In genomic region chr3:159616234-159616825, GRCh38 we compare ENCODE assay signal across 9 cellular contexts.
DNase-seq lines count a peak whose midpoint lies in the region; ATAC-seq and TF ChIP-seq lines count a peak whose summit lies in the region.
"Had no signal": no experiment of that assay in that cellular context is flagged by ENCODE, and none has a peak within 500 bp of the region (broad histone marks: within the 10 kb centered on the region; RNA-seq: fewer than 3 reads in every experiment).

No MANE protein-coding gene starts in this region.

- H3K4me2 ChIP-seq in neural progenitor cell: no peak overlapping the region

- H3K4me3 ChIP-seq in neural progenitor cell: no peak overlapping the region

- peaks cover 3% of the 10 kb centered on the region for H3K9me3 Mint-ChIP-seq in neural progenitor cell

- ATAC-seq in esophagus mucosa (peak; percentile 31), HG02678 (IDR thresholded peaks at IDR 0.05; ENCODE audit: unreplicated experiment) (no peak), GM21825 (IDR thresholded peaks at IDR 0.05; ENCODE audit: unreplicated experiment) (no peak), HG02852 (IDR thresholded peaks at IDR 0.05; ENCODE audit: unreplicated experiment) (no peak)

- peak; percentile 71 for DNase-seq in Daoy (ENCODE audit: low read depth)
- peak; percentile 63 for DNase-seq in NCI-H69 (lab: John Stamatoyannopoulos, UW)
- peak; percentile 40 for DNase-seq in neural progenitor cell (ENCODE audit: low spot score)
- no peak for DNase-seq in stimulated activated CD4-positive, alpha-beta T cell treated with anti-CD3 and anti-CD28 coated beads, Interleukin-4, amount 100 ng/mL, for 4 hours
- DNase-seq: activated CD4-positive, CD25-positive, alpha-beta regulatory T cell treated with anti-CD3 and anti-CD28 coated beads, Interleukin-2, amount 50 U/mL, for 72 hours had no signal

- peaks cover 19% of the 10 kb centered on the region for H3F3A ChIP-seq in neural progenitor cell (ENCODE audit: low read depth)

- H3K4me3 Mint-ChIP-seq in neural progenitor cell: no peak overlapping the region

- H3K36me3 ChIP-seq in neural progenitor cell: no peaks in the 10 kb centered on the region

- H3K27me3 Mint-ChIP-seq in neural progenitor cell (ENCODE audit: insufficient read depth, low read depth): no peaks in the 10 kb centered on the region

- H2AFZ ChIP-seq in neural progenitor cell (replicated peaks): no peak overlapping the region

- TF ChIP-seq CTCF in neural progenitor cell (IDR thresholded peaks at IDR 0.05): peak; percentile 72

- peaks cover 26% of the 10 kb centered on the region for H3K4me1 ChIP-seq in neural progenitor cell

- H3K79me2 ChIP-seq in neural progenitor cell (ENCODE audit: low read depth): no peaks in the 10 kb centered on the region

- no peak overlapping the region for H3K27ac ChIP-seq in neural progenitor cell

- no peaks in the 10 kb centered on the region for H3K36me3 Mint-ChIP-seq in neural progenitor cell

- H3K27ac Mint-ChIP-seq in neural progenitor cell: no peak overlapping the region

- H4K20me1 ChIP-seq in neural progenitor cell (ENCODE audit: low read depth): no peaks in the 10 kb centered on the region

- peaks cover 36% of the 10 kb centered on the region for H3K4me1 Mint-ChIP-seq in neural progenitor cell

- H3K27me3 ChIP-seq in neural progenitor cell: no peaks in the 10 kb centered on the region

- H3K9ac ChIP-seq in neural progenitor cell: no peak overlapping the region

- no peaks in the 10 kb centered on the region for H3K9me3 ChIP-seq in neural progenitor cell (ENCODE audit: low read depth)

Comparison
In these comparisons a context has a peak if more than half of its experiments do, and no peak if none do; other contexts are left out.
1. DNase-seq: peak in Daoy (single experiment), NCI-H69 (single experiment) and neural progenitor cell (single experiment); none in stimulated activated CD4-positive, alpha-beta T cell treated with anti-CD3 and anti-CD28 coated beads, Interleukin-4, amount 100 ng/mL, for 4 hours (0 of 2).